Comparison of ENCODE assay signal across 31 cellular contexts in the genomic region with DNA sequence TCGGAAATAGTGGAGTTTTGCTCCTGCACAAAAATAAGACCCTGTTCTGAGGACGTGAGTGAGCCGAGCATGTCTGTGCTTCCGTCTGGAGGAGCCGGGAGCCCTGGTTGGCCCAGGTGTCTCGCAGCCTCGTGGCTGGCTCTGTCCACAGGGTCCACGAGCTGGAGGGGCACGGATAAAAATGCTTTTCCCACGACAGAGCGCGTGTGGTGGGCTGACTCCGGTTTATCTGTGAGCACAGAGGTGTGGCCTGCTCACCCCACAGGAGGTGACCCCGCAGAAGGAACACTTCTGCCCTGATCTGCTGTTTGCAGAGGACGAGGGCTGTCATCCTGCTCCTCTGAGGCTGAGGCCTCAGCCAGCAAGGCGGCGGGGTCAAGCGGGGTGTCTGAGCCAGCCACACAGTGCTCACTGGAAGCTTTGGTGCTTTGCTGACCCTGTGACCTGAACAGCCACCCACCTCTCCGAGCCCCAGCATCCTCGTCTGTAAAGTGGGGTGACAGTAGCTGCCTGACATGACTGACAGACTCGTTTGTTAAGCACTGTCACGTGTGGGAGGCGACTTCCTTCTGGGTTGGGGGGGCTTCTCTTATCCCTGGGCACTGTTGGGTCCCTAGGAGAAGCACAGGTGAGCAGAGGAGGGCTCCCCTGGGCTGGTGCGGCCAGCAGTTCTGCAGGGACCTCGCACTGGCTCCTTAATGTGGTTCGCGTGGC.
DNase-seq lines count a peak whose midpoint lies in the region; ATAC-seq, FAIRE-seq and TF ChIP-seq lines count a peak whose summit lies in the region.
"Had no signal": no experiment of that assay in that cellular context is flagged by ENCODE, and none has a peak within 500 bp of the region (broad histone marks: within the 10 kb centered on the region; RNA-seq: fewer than 3 reads in every experiment).

No MANE protein-coding gene starts in this region.

- no peak overlapping the region for H3K4me2 ChIP-seq in HepG2 (ENCODE audit: low read depth, low read length)
- H3K4me2 ChIP-seq: BLaER1 had no signal

- intact Hi-C loops in activated CD4-positive, alpha-beta memory T cell treated with anti-CD3 and anti-CD28 coated beads for 36 hours (cut with micrococcal nuclease): no loop called here
- intact Hi-C loops in HepG2 (cut with micrococcal nuclease; ENCODE audit: unreplicated experiment): no loop called here
- intact Hi-C loops in stomach (cut with DNase I; ENCODE audit: low total_unique reads): no loop called here

- in situ Hi-C loops in HepG2 (cut with HindIII; ENCODE audit: extremely low pct_ligation_motif_present, low pct_unique_long_range_greater_than_20kb): no loop called here

- no peaks in the 10 kb centered on the region for H3K36me3 Mint-ChIP-seq in activated CD4-positive, alpha-beta memory T cell treated with anti-CD3 and anti-CD28 coated beads for 36 hours
- H3K36me3 Mint-ChIP-seq: activated naive CD4-positive, alpha-beta T cell treated with anti-CD3 and anti-CD28 coated beads, Interleukin-2, amount 50 U/mL, for 24 hours; IgD-negative memory B cell had no signal

- CTCF ChIA-PET in activated CD4-positive, alpha-beta memory T cell treated with anti-CD3 and anti-CD28 coated beads for 36 hours (lab: Charles Lee): no interaction called here
- CTCF ChIA-PET in HepG2 (lab: Yijun Ruan, JAX; ENCODE audit: low intra/inter-chr PET ratio, low total read pairs): no interaction called here

- BruUV-seq in HepG2 (replicated peaks; lab: Mats Ljungman, UMichigan): no TSS peak

- DNase-seq in activated gamma-delta T cell treated with Interleukin-2 at 50 U/mL for 16 hours (peak; percentile 1), activated gamma-delta T cell (lab: John Stamatoyannopoulos, UW) (no peak), HepG2 (ENCODE audit: low spot score) (no peak), stomach (peak; percentile 4), NCI-H2029 (lab: John Stamatoyannopoulos, UW) (no peak)
- DNase-seq in activated CD4-positive, alpha-beta memory T cell treated with anti-CD3 and anti-CD28 coated beads for 36 hours: peak; percentile 8
- no peak for DNase-seq in stimulated activated naive CD8-positive, alpha-beta T cell treated with anti-CD3 and anti-CD28 coated beads, Interleukin-15, Interleukin-2, amounts not matched to agents 100 U/mL and 50 U/mL, for 24 hours
- DNase-seq: activated CD4-positive, alpha-beta T cell treated with anti-CD3 and anti-CD28 coated beads, Interleukin-2, amount 50 U/mL, for 1 hour; anterior cingulate cortex; colonic mucosa; DMS79; effector CD8-positive, alpha-beta T cell; erythroblast; GF-D8; glutamatergic neuron; HCEC 1CT; lower lobe of right lung; mucosa of descending colon; NCI-H1092; NCI-H187; SHP77 treated with DMSO at 0.1 percent for 48 hours had no signal

- 0 out of 2 replicates have a peak, but pooled peaks cover 3% of the 10 kb centered on the region for H4K20me1 ChIP-seq in HepG2 (ENCODE audit: insufficient read depth, low read length)
- H4K20me1 ChIP-seq: BLaER1 had no signal

- no peak for TF ChIP-seq RAD21 in HepG2 (CRISPR knock-in tag; IDR thresholded peaks at IDR 0.05)

- H3K9me3 ChIP-seq in HepG2 (ENCODE audit: low read length): no peaks in the 10 kb centered on the region
- no peaks in the 10 kb centered on the region for H3K9me3 ChIP-seq in stomach
- H3K9me3 ChIP-seq: BLaER1, Caco-2, colonic mucosa, lower lobe of right lung, mucosa of descending colon, psoas muscle, upper lobe of left lung had no signal

- TF ChIP-seq POLR2A in HepG2 (IDR thresholded peaks at IDR 0.05; ENCODE audit: insufficient read depth in 1 of 2, low read depth in 2 of 2, low read length in 2 of 2): no peak
- TF ChIP-seq POLR2A in stomach (IDR thresholded peaks at IDR 0.05): no peak

- peaks cover 3% of the 10 kb centered on the region for H3K9me3 Mint-ChIP-seq in activated CD4-positive, alpha-beta memory T cell treated with anti-CD3 and anti-CD28 coated beads for 36 hours
- H3K9me3 Mint-ChIP-seq: activated naive CD4-positive, alpha-beta T cell treated with anti-CD3 and anti-CD28 coated beads, Interleukin-2, amount 50 U/mL, for 24 hours had no signal

- H3K27ac ChIP-seq in HepG2 (ENCODE audit: extremely low read length, insufficient read depth, low read length) (no peak overlapping the region), stomach (no peak overlapping the region)
- H3K27ac ChIP-seq: BLaER1, colonic mucosa, lower lobe of right lung, psoas muscle, upper lobe of left lung, VCaP had no signal

- no peak overlapping the region for H2AFZ ChIP-seq in HepG2 (ENCODE audit: low read length)

- H3K27me3 ChIP-seq in HepG2 (ENCODE audit: control insufficient read depth in 1 of 2, insufficient read depth in 2 of 2, low read length in 2 of 2): peaks cover 6 to 56% of the 10 kb centered on the region in 2 experiments; a peak in 4 of 5 replicates
- H3K27me3 ChIP-seq in stomach: peaks cover 0 to 15% (median 0%) of the 10 kb centered on the region in 3 donors
- H3K27me3 ChIP-seq: colonic mucosa, upper lobe of left lung had no signal

- TF ChIP-seq EP300 in HepG2 (IDR thresholded peaks at IDR 0.05; ENCODE audit: low read depth in 2 of 2, low read length in 2 of 2) (no peak), HepG2 (CRISPR knock-in tag; IDR thresholded peaks at IDR 0.05; ENCODE audit: borderline replicate concordance) (no peak), stomach (IDR thresholded peaks at IDR 0.05) (no peak)

- peaks cover 48% of the 10 kb centered on the region for H3K4me1 Mint-ChIP-seq in activated CD4-positive, alpha-beta memory T cell treated with anti-CD3 and anti-CD28 coated beads for 36 hours (ENCODE audit: low read depth)

- H3K4me3 Mint-ChIP-seq in activated CD4-positive, alpha-beta memory T cell treated with anti-CD3 and anti-CD28 coated beads for 36 hours: no peak overlapping the region
- H3K4me3 Mint-ChIP-seq: activated naive CD4-positive, alpha-beta T cell treated with anti-CD3 and anti-CD28 coated beads, Interleukin-2, amount 50 U/mL, for 24 hours had no signal

- H3K27ac Mint-ChIP-seq in activated CD4-positive, alpha-beta memory T cell treated with anti-CD3 and anti-CD28 coated beads for 36 hours: no peak overlapping the region
- H3K27ac Mint-ChIP-seq: activated naive CD4-positive, alpha-beta T cell treated with anti-CD3 and anti-CD28 coated beads, Interleukin-2, amount 50 U/mL, for 24 hours had no signal

- H3K79me2 ChIP-seq in HepG2 (ENCODE audit: insufficient read depth, low read length): no peaks in the 10 kb centered on the region

- H3K4me3 ChIP-seq in HepG2 (replicated peaks in 1 of 3; ENCODE audit: insufficient read depth in 1 of 3, low read depth in 2 of 3, low read length in 3 of 3): no peak overlapping the region
- no peak overlapping the region for H3K4me3 ChIP-seq in stomach
- H3K4me3 ChIP-seq: BLaER1, colonic mucosa, lower lobe of right lung, mucosa of descending colon, psoas muscle, upper lobe of left lung had no signal

- no peak for FAIRE-seq in HepG2 (lab: Jason Lieb, UNC)
- FAIRE-seq: GM19239, keratinocyte had no signal

- H3K27me3 Mint-ChIP-seq in activated CD4-positive, alpha-beta memory T cell treated with anti-CD3 and anti-CD28 coated beads for 36 hours: peaks cover under 1% of the 10 kb centered on the region
- H3K27me3 Mint-ChIP-seq: activated naive CD4-positive, alpha-beta T cell treated with anti-CD3 and anti-CD28 coated beads, Interleukin-2, amount 50 U/mL, for 24 hours had no signal

- WGBS in HepG2 (ENCODE audit: low lambda C conversion rate): 20% methylated on average over 15 of the region's 27 CpGs
- WGBS in stomach, 5 donors: 76 to 84% (median 80%) methylated on average over 19 to 27 of the region's 27 CpGs

- TF ChIP-seq CTCF in HepG2 (CRISPR knock-in tag; IDR thresholded peaks at IDR 0.05) (no peak), stomach (IDR thresholded peaks at IDR 0.05) (no peak)

- no peak overlapping the region for H3K9ac ChIP-seq in HepG2 (ENCODE audit: insufficient read depth, low read depth, low read length)
- H3K9ac ChIP-seq: BLaER1 had no signal

- ATAC-seq in HepG2 (peak; percentile 25), GM21423 (IDR thresholded peaks at IDR 0.05; ENCODE audit: unreplicated experiment) (no peak)
- no peak for ATAC-seq in stimulated activated naive CD8-positive, alpha-beta T cell treated with anti-CD3 and anti-CD28 coated beads, Interleukin-15, Interleukin-2, amounts not matched to agents 100 U/mL and 50 U/mL, for 24 hours
- ATAC-seq: mucosa of descending colon, psoas muscle had no signal

- POLR2A ChIA-PET in activated CD4-positive, alpha-beta memory T cell treated with anti-CD3 and anti-CD28 coated beads for 36 hours (lab: Charles Lee): no interaction called here
- POLR2A ChIA-PET in HepG2 (lab: Yijun Ruan, JAX): no interaction called here

- no peaks in the 10 kb centered on the region for H3K4me1 ChIP-seq in HepG2 (ENCODE audit: insufficient read depth, low read length)
- no peaks in the 10 kb centered on the region for H3K4me1 ChIP-seq in stomach
- H3K4me1 ChIP-seq: Caco-2, colonic mucosa, lower lobe of right lung, psoas muscle had no signal

- H3K36me3 ChIP-seq in HepG2 (replicated peaks in 1 of 2; ENCODE audit: control insufficient read depth in 1 of 2, insufficient read depth in 2 of 2, low read length in 2 of 2) (no peaks in the 10 kb centered on the region), stomach (no peaks in the 10 kb centered on the region)
- H3K36me3 ChIP-seq: BLaER1, colonic mucosa, lower lobe of right lung, upper lobe of left lung had no signal

TF ChIP-seq in HepG2, 621 proteins besides CTCF, POLR2A, EP300 and RAD21:
- TF ChIP-seq ZNF432 (CRISPR knock-in tag; IDR thresholded peaks at IDR 0.05; ENCODE audit: borderline replicate concordance) (no peak), ZNF556 (CRISPR knock-in tag; IDR thresholded peaks at IDR 0.05; ENCODE audit: borderline replicate concordance) (no peak), PHB2 (IDR thresholded peaks at IDR 0.05; ENCODE audit: partially characterized antibody) (no peak), RARA (CRISPR knock-in tag; IDR thresholded peaks at IDR 0.05) (no peak)

Comparison
In these comparisons a context has a peak if more than half of its experiments do, and no peak if none do; other contexts are left out.
1. DNase-seq: peak in activated gamma-delta T cell treated with Interleukin-2 at 50 U/mL for 16 hours (single experiment), activated CD4-positive, alpha-beta memory T cell treated with anti-CD3 and anti-CD28 coated beads for 36 hours (single experiment) and stomach (single experiment); none in activated gamma-delta T cell (single experiment), HepG2 (single experiment), stimulated activated naive CD8-positive, alpha-beta T cell treated with anti-CD3 and anti-CD28 coated beads, Interleukin-15, Interleukin-2, amounts not matched to agents 100 U/mL and 50 U/mL, for 24 hours (single experiment) and NCI-H2029 (single experiment).